ENCODE assay signal across 33 cellular contexts in genomic region chr1:152071123-152071522, GRCh38. TPM values are rescaled to one million over a fixed set of nuclear protein-coding genes. Genes with fewer than 3 reads are reported as not detected.
"Had no signal": no experiment of that assay in that cellular context is flagged by ENCODE, and none has a peak within 500 bp of the region (broad histone marks: within the 10 kb centered on the region; RNA-seq: fewer than 3 reads in every experiment).

No MANE protein-coding gene starts in this region.

- H3K36me3 ChIP-seq: left lung, lower lobe of right lung, pancreas, prostate gland, sigmoid colon, spleen, suprapubic skin, thoracic aorta, tibial artery, upper lobe of right lung had no signal

- H3K27me3 ChIP-seq: pancreas had no signal

- DNase-seq: hypothalamus; immature natural killer cell; kidney; left colon; left lung; lower lobe of right lung; mammary epithelial cell; mesenchymal stem cell; naive thymus-derived CD8-positive, alpha-beta T cell; nucleus accumbens; pancreas; posterior cingulate gyrus; retina; right cardiac atrium; sigmoid colon; small intestine; spleen; stimulated activated CD4-positive, alpha-beta T cell treated with anti-CD3 and anti-CD28 coated beads, Interleukin-4, amount 100 ng/mL, for 24 hours; stimulated activated naive CD4-positive, alpha-beta T cell; tibial artery; trophoblast cell; upper lobe of right lung had no signal

- H3K4me3 ChIP-seq: left lung, lower lobe of right lung, pancreas, prostate gland, sigmoid colon, spleen, suprapubic skin, thoracic aorta, tibial artery, upper lobe of right lung had no signal

- FAIRE-seq: islet of Langerhans, kidney, pancreas, small intestine, urothelium cell line had no signal

- H3K27ac ChIP-seq: left lung, lower lobe of right lung, pancreas, prostate gland, sigmoid colon, spleen, suprapubic skin, thoracic aorta, tibial artery, upper lobe of right lung had no signal

- H3K9me3 ChIP-seq: left lung, lower lobe of right lung, pancreas, prostate gland, sigmoid colon, spleen, suprapubic skin, thoracic aorta, tibial artery, upper lobe of right lung had no signal

- ATAC-seq: left colon; left lung; lower lobe of right lung; naive thymus-derived CD8-positive, alpha-beta T cell; pancreas; right cardiac atrium; stimulated activated effector memory CD8-positive, alpha-beta T cell treated with anti-CD3 and anti-CD28 coated beads, Interleukin-12 subunit alpha, Interleukin-12 subunit beta, amount 100 ng/mL, for 72 hours; upper lobe of right lung had no signal

- H3K4me1 ChIP-seq: left lung, lower lobe of right lung, pancreas, prostate gland, sigmoid colon, spleen, suprapubic skin, tibial artery, upper lobe of right lung had no signal

RNA-seq across cellular contexts. Expression of gene TCHHL1, which starts 17.7 kb away (rescaled TPM):
- total RNA-seq: kidney; left colon; left lung; liver; lower lobe of right lung; mammary epithelial cell; mucosa of gallbladder; naive thymus-derived CD8-positive, alpha-beta T cell; neural crest cell; osteoblast; pancreas; prostate gland; right cardiac atrium; sigmoid colon; spleen; subcutaneous adipose tissue; thoracic aorta; upper lobe of right lung had no signal
- polyA plus RNA-seq: immature natural killer cell; liver; mammary epithelial cell; naive thymus-derived CD8-positive, alpha-beta T cell; pancreas; right cardiac atrium; sigmoid colon; small intestine; spleen had no signal

RNA-seq across cellular contexts. Expression of gene TCHH, which starts 44.1 kb away (rescaled TPM):
- total RNA-seq: naive thymus-derived CD8-positive, alpha-beta T cell; neural crest cell; osteoblast had no signal
- polyA plus RNA-seq: immature natural killer cell; naive thymus-derived CD8-positive, alpha-beta T cell had no signal
